ENCODE assay signal across 8 cellular contexts in the genomic region with DNA sequence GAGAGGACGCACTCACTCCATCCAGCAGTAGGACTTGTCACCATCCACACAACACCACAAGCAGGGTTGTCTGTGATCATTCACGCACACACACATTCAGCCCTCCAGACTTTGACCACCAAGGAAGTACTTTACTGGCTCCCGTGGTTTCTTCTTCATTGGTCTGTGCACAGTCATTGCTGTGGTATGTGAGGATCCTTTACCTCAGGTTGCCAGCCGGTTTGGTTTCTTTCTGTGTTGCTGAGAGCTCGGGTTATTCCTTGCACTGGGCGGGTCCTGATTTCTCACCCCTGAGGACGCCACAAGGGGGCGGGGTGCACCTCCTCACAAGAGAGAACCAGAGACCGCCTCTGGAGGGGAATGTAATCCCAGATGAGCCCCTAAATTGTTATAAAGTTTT. TPM values are rescaled to one million over a fixed set of nuclear protein-coding genes. Genes with fewer than 3 reads are reported as not detected.
DNase-seq lines count a peak whose midpoint lies in the region; ATAC-seq, FAIRE-seq and TF ChIP-seq lines count a peak whose summit lies in the region.

No MANE protein-coding gene starts in this region.

- H3K9me3 ChIP-seq in HepG2 (ENCODE audit: low read length) (no peaks in the 10 kb centered on the region), right lobe of liver (no peaks in the 10 kb centered on the region), SJSA1 (replicated peaks) (peaks cover 8% of the 10 kb centered on the region), esophagus muscularis mucosa (no peaks in the 10 kb centered on the region)

- CTCF ChIA-PET in HepG2 (lab: Yijun Ruan, JAX; ENCODE audit: low intra/inter-chr PET ratio, low total read pairs): no interaction called here

- H3K4me3 ChIP-seq in HepG2 (replicated peaks in 1 of 3; ENCODE audit: insufficient read depth in 1 of 3, low read depth in 2 of 3, low read length in 3 of 3): no peak overlapping the region
- no peak overlapping the region for H3K4me3 ChIP-seq in right lobe of liver
- H3K4me3 ChIP-seq in SJSA1: no peak overlapping the region
- H3K4me3 ChIP-seq in fibroblast of mammary gland (ENCODE audit: control insufficient read depth, low read depth, low read length): no peak overlapping the region
- H3K4me3 ChIP-seq in esophagus muscularis mucosa: no peak overlapping the region

- TF ChIP-seq EP300 in HepG2 (IDR thresholded peaks at IDR 0.05; ENCODE audit: low read depth in 2 of 2, low read length in 2 of 2): no peak
- no peak for TF ChIP-seq EP300 in HepG2 (CRISPR knock-in tag; IDR thresholded peaks at IDR 0.05; ENCODE audit: borderline replicate concordance)
- TF ChIP-seq EP300 in esophagus muscularis mucosa (IDR thresholded peaks at IDR 0.05): no peak

- WGBS in HepG2 (ENCODE audit: low lambda C conversion rate): 70% methylated on average over 9 of the region's 9 CpGs
- 81% methylated on average over 4 of the region's 9 CpGs for WGBS in right lobe of liver (ENCODE audit: insufficient coverage, low coverage, low lambda C conversion rate, missing lambda C conversion rate)
- WGBS in esophagus muscularis mucosa: 77% methylated on average over 8 of the region's 9 CpGs

- FAIRE-seq in HepG2 (lab: Jason Lieb, UNC): no peak

- ATAC-seq in HepG2 (peak; percentile 79), right lobe of liver (no peak), HG02571 (IDR thresholded peaks at IDR 0.05; ENCODE audit: unreplicated experiment) (no peak)

- no peaks in the 10 kb centered on the region for H4K20me1 ChIP-seq in HepG2 (ENCODE audit: insufficient read depth, low read length)

- peak; percentile 13 for DNase-seq in HepG2 (ENCODE audit: low spot score)
- DNase-seq in right lobe of liver: no peak
- peak; percentile 76 to 77 for DNase-seq in SJSA1 (ENCODE audit: low read depth in 1 of 2, low spot score in 2 of 2)
- peak; percentile 66 for DNase-seq in fibroblast of mammary gland (ENCODE audit: low read depth)
- no peak for DNase-seq in esophagus muscularis mucosa (ENCODE audit: extremely low spot score)
- no peak for DNase-seq in SHP77 (lab: John Stamatoyannopoulos, UW)
- DNase-seq in middle frontal gyrus (ENCODE audit: extremely low spot score, low spot score): no peak

- POLR2A ChIA-PET in HepG2 (lab: Yijun Ruan, JAX): no interaction called here

- BruUV-seq in HepG2 (replicated peaks; lab: Mats Ljungman, UMichigan): no TSS peak

- no peak overlapping the region for H2AFZ ChIP-seq in HepG2 (ENCODE audit: low read length)

- no peak for TF ChIP-seq RAD21 in HepG2 (CRISPR knock-in tag; IDR thresholded peaks at IDR 0.05)

- H3K9ac ChIP-seq in HepG2 (ENCODE audit: insufficient read depth, low read depth, low read length): no peak overlapping the region

- in situ Hi-C loops in HepG2 (cut with HindIII; ENCODE audit: extremely low pct_ligation_motif_present, low pct_unique_long_range_greater_than_20kb): no loop called here

- H3K27ac ChIP-seq in HepG2 (ENCODE audit: extremely low read length, insufficient read depth, low read length): no peak overlapping the region
- no peak overlapping the region for H3K27ac ChIP-seq in right lobe of liver
- no peak overlapping the region; the same call in 1 of the 2 replicates for H3K27ac ChIP-seq in SJSA1
- H3K27ac ChIP-seq in esophagus muscularis mucosa (replicated peaks in 1 of 4): no peak overlapping the region

- intact Hi-C loops in HepG2 (cut with micrococcal nuclease; ENCODE audit: unreplicated experiment): loop anchor here (1.0 to 5.0 kb wide), 2 partner anchors 460 to 753 kb away; no protein-coding TSS in a partner anchor
- intact Hi-C loops in right lobe of liver (cut with DNase I): no loop called here
- intact Hi-C loops in esophagus muscularis mucosa (cut with DNase I): no loop called here

- no peak overlapping the region for H3K4me2 ChIP-seq in HepG2 (ENCODE audit: low read depth, low read length)

- H3K36me3 ChIP-seq in HepG2 (replicated peaks in 1 of 2; ENCODE audit: control insufficient read depth in 1 of 2, insufficient read depth in 2 of 2, low read length in 2 of 2) (no peaks in the 10 kb centered on the region), right lobe of liver (no peaks in the 10 kb centered on the region), SJSA1 (peaks cover 12% of the 10 kb centered on the region), esophagus muscularis mucosa (peaks cover 0 to 11% (median 7%) of the 10 kb centered on the region in 4 donors)

- TF ChIP-seq POLR2A in HepG2 (IDR thresholded peaks at IDR 0.05; ENCODE audit: insufficient read depth in 1 of 2, low read depth in 2 of 2, low read length in 2 of 2) (no peak), right lobe of liver (IDR thresholded peaks at IDR 0.05) (no peak), esophagus muscularis mucosa (IDR thresholded peaks at IDR 0.05; ENCODE audit: low read depth) (no peak)

- H3K27me3 ChIP-seq in HepG2 (ENCODE audit: control insufficient read depth in 1 of 2, insufficient read depth in 2 of 2, low read length in 2 of 2) (no peaks in the 10 kb centered on the region), right lobe of liver (no peaks in the 10 kb centered on the region), SJSA1 (replicated peaks) (no peaks in the 10 kb centered on the region), esophagus muscularis mucosa (no peaks in the 10 kb centered on the region)

- TF ChIP-seq CTCF in HepG2 (CRISPR knock-in tag; IDR thresholded peaks at IDR 0.05) (peak; percentile 58), right lobe of liver (IDR thresholded peaks at IDR 0.05) (no peak), fibroblast of mammary gland (conservative IDR thresholded peaks at IDR 0.05; ENCODE audit: control insufficient read depth, insufficient read depth, low read depth, low read length) (peak; percentile 9), esophagus muscularis mucosa (IDR thresholded peaks at IDR 0.05) (no peak)

- H3K4me1 ChIP-seq in HepG2 (ENCODE audit: insufficient read depth, low read length) (peaks cover 16% of the 10 kb centered on the region), right lobe of liver (no peaks in the 10 kb centered on the region), SJSA1 (replicated peaks) (peaks cover 27% of the 10 kb centered on the region), esophagus muscularis mucosa (no peaks in the 10 kb centered on the region)

- no peaks in the 10 kb centered on the region for H3K79me2 ChIP-seq in HepG2 (ENCODE audit: insufficient read depth, low read length)

TF ChIP-seq in HepG2, 621 proteins besides CTCF, POLR2A, EP300 and RAD21:
- TF ChIP-seq ZNF431 (CRISPR knock-in tag; IDR thresholded peaks at IDR 0.05; ENCODE audit: borderline replicate concordance, low read depth) (no peak), RORA (CRISPR knock-in tag; IDR thresholded peaks at IDR 0.05) (no peak), ZFX (CRISPR knock-in tag; IDR thresholded peaks at IDR 0.05; ENCODE audit: low read depth) (no peak), PBX2 (CRISPR knock-in tag; IDR thresholded peaks at IDR 0.05) (no peak), SNAPC5 (CRISPR knock-in tag; IDR thresholded peaks at IDR 0.05; ENCODE audit: borderline replicate concordance) (no peak), PHF8 (CRISPR knock-in tag; IDR thresholded peaks at IDR 0.05) (no peak), STAG1 (CRISPR knock-in tag; IDR thresholded peaks at IDR 0.05) (peak; percentile 58)

RNA-seq across cellular contexts. Expression of gene SLC35A1, which starts 11.2 kb away (rescaled TPM):
- 15.6 and 24.8 TPM in 2 replicates for total RNA-seq in HepG2 (2016; rRNA removed; fragmentation: Illumina TruSeq; extraction: Trizol)
- total RNA-seq in HepG2 (2016; cell fraction: cytosol; rRNA removed; fragmentation: Illumina TruSeq; extraction: Trizol; ENCODE audit: low read depth): 3.0 and 4.8 TPM in 2 replicates
- total RNA-seq in HepG2 (2016; cell fraction: insoluble cytoplasmic fraction; rRNA removed; fragmentation: Illumina TruSeq; extraction: Trizol): 13.6 and 24.2 TPM in 2 replicates
- total RNA-seq in HepG2 (2016; cell fraction: membrane; rRNA removed; fragmentation: Illumina TruSeq; extraction: Trizol): 8.4 and 10.7 TPM in 2 replicates
- total RNA-seq in HepG2 (2016; cell fraction: nucleus; rRNA removed; fragmentation: Illumina TruSeq; extraction: Trizol): 22.2 and 26.7 TPM in 2 replicates
- polyA plus RNA-seq in HepG2 (2011; rRNA removed): 20.4 and 25.1 TPM in 2 replicates
- polyA plus RNA-seq in HepG2 (2011; cell fraction: cytosol; rRNA removed): 8.6 and 13.3 TPM in 2 replicates
- polyA plus RNA-seq in HepG2 (2011; cell fraction: nucleus; rRNA removed): 10.2 and 14.0 TPM in 2 replicates
- polyA plus RNA-seq in HepG2 (2012): 15.3 and 16.9 TPM in 2 replicates
- 2.6 and 3.1 TPM in 2 replicates for polyA plus RNA-seq in HepG2 (2016; cell fraction: cytosol; fragmentation: Illumina TruSeq; extraction: Trizol; ENCODE audit: low read depth)
- polyA plus RNA-seq in HepG2 (2016; cell fraction: insoluble cytoplasmic fraction; fragmentation: Illumina TruSeq; extraction: Trizol; ENCODE audit: low read depth): 11.7 and 13.5 TPM in 2 replicates
- 5.5 and 5.8 TPM in 2 replicates for polyA plus RNA-seq in HepG2 (2016; cell fraction: membrane; fragmentation: Illumina TruSeq; extraction: Trizol; ENCODE audit: low read depth)
- polyA plus RNA-seq in HepG2 (2016; cell fraction: nucleus; fragmentation: Illumina TruSeq; extraction: Trizol; ENCODE audit: insufficient read depth, low read depth): 36.5 and 40.7 TPM in 2 replicates
- polyA minus RNA-seq in HepG2 (2011; rRNA and poly(A)+ RNA removed; ENCODE audit: low replicate concordance): 10.6 and 11.7 TPM in 2 replicates
- 7.8 and 8.2 TPM in 2 replicates for polyA minus RNA-seq in HepG2 (2011; cell fraction: cytosol; rRNA and poly(A)+ RNA removed)
- 16.2 and 17.5 TPM in 2 replicates for polyA minus RNA-seq in HepG2 (2011; cell fraction: nucleus; rRNA and poly(A)+ RNA removed)
- total RNA-seq in right lobe of liver: 10 to 100 TPM in 4 of 6 experiments, 1 to 10 TPM in 2; 9.3 to 14.1 (median 11.2) TPM
- total RNA-seq in SJSA1 (2014; rRNA removed; shearing (Covaris generic)): 26.6 and 27.8 TPM in 2 replicates
- total RNA-seq in esophagus muscularis mucosa: 10 to 100 TPM; 11.8 to 15.1 (median 14.3) TPM

Comparison
In these comparisons a context has a peak if more than half of its experiments do, and no peak if none do; other contexts are left out.
1. DNase-seq: peak in HepG2 (single experiment), SJSA1 (2 of 2) and fibroblast of mammary gland (single experiment); none in right lobe of liver (0 of 3), esophagus muscularis mucosa (single experiment), SHP77 (0 of 2) and middle frontal gyrus (single experiment).
2. CTCF ChIP-seq: peak in HepG2 (single experiment) and fibroblast of mammary gland (single experiment); none in right lobe of liver (0 of 4) and esophagus muscularis mucosa (0 of 3).